8 cellular contexts compared by ENCODE assay signal in genomic region chr20:54208492-54209044, GRCh38. TPM values are rescaled to one million over a fixed set of nuclear protein-coding genes. Genes with fewer than 3 reads are reported as not detected.
DNase-seq lines count a peak whose midpoint lies in the region; ATAC-seq and TF ChIP-seq lines count a peak whose summit lies in the region.

No MANE protein-coding gene starts in this region.

- peak overlapping the region; percentile 95 for H3K4me3 Mint-ChIP-seq in activated T-cell treated with anti-CD3 and anti-CD28 coated beads, Interleukin-2, amount 50 U/mL, for 24 hours

- no peak for TF ChIP-seq RAD21 in liver (IDR thresholded peaks at IDR 0.05)

- H3K36me3 Mint-ChIP-seq in activated T-cell treated with anti-CD3 and anti-CD28 coated beads, Interleukin-2, amount 50 U/mL, for 24 hours (ENCODE audit: low read depth), result peaks cover 38% of the 10 kb centered on the region

- no peaks in the 10 kb centered on the region for H3K27me3 Mint-ChIP-seq in activated T-cell treated with anti-CD3 and anti-CD28 coated beads, Interleukin-2, amount 50 U/mL, for 24 hours

- H3K4me1 ChIP-seq in liver (ENCODE audit: control insufficient read depth in 4 of 4, insufficient read depth in 4 of 4, low read length in 3 of 4), result peaks cover 3 to 16% (median 9%) of the 10 kb centered on the region in 4 donors
- peaks cover 14 to 35% of the 10 kb centered on the region in 2 donors for H3K4me1 ChIP-seq in thoracic aorta (ENCODE audit: control insufficient read depth in 1 of 2, low read depth in 2 of 2)

- peak overlapping the region; percentile 91 for H3K27ac Mint-ChIP-seq in activated T-cell treated with anti-CD3 and anti-CD28 coated beads, Interleukin-2, amount 50 U/mL, for 24 hours

- peaks cover 66% of the 10 kb centered on the region for H3K4me1 Mint-ChIP-seq in activated T-cell treated with anti-CD3 and anti-CD28 coated beads, Interleukin-2, amount 50 U/mL, for 24 hours (ENCODE audit: low read depth)

- H3K36me3 ChIP-seq in liver (ENCODE audit: control insufficient read depth in 4 of 4, insufficient read depth in 3 of 4, low read depth in 1 of 4, low read length in 3 of 4) (no peaks in the 10 kb centered on the region), thoracic aorta (no peaks in the 10 kb centered on the region)

- no peaks in the 10 kb centered on the region for H3K9me3 Mint-ChIP-seq in activated T-cell treated with anti-CD3 and anti-CD28 coated beads, Interleukin-2, amount 50 U/mL, for 24 hours

- WGBS in liver, result 1% methylated on average over 15 of the region's 15 CpGs

- H3K27ac ChIP-seq in caudate nucleus (ENCODE audit: low read depth, low read length), result peak overlapping the region; percentile 100
- peak overlapping the region; percentile 94 to 98 for H3K27ac ChIP-seq in liver (ENCODE audit: low read depth in 1 of 2, low read length in 2 of 2)
- peak overlapping the region; percentile 90 to 99 for H3K27ac ChIP-seq in thoracic aorta

- peak overlapping the region; percentile 58 to 95 (median 84) for H3K4me3 ChIP-seq in liver (ENCODE audit: low read depth in 1 of 3, low read length in 3 of 3)
- H3K4me3 ChIP-seq in thoracic aorta, result peak overlapping the region; percentile 88

- DNase-seq in activated T-cell treated with anti-CD3 and anti-CD28 coated beads, Interleukin-2, amount 50 U/mL, for 24 hours, result no peak
- DNase-seq in activated T-cell treated with anti-CD3 and anti-CD28 coated beads, Interleukin-2, amount 50 U/mL, for 1 hour, result no peak
- peak; percentile 15 for DNase-seq in NOMO-1 treated with dmso at 0.1 percent for 144 hours (lab: John Stamatoyannopoulos, UW; ENCODE audit: unreplicated experiment)
- peak in 12 of 61 donors; percentile 19 to 69 (median 46) for DNase-seq in caudate nucleus (lab: John Stamatoyannopoulos, UW)
- no peak for DNase-seq in thoracic aorta (ENCODE audit: low spot score)
- DNase-seq in stimulated activated naive CD4-positive, alpha-beta T cell (lab: John Stamatoyannopoulos, UW), result no peak

- H3K9me3 ChIP-seq in liver (ENCODE audit: control insufficient read depth in 4 of 4, low read length in 3 of 4), result no peaks in the 10 kb centered on the region
- no peaks in the 10 kb centered on the region for H3K9me3 ChIP-seq in thoracic aorta

- no peaks in the 10 kb centered on the region for H3K27me3 ChIP-seq in liver (ENCODE audit: control insufficient read depth in 4 of 4, insufficient read depth in 4 of 4, low read length in 3 of 4)
- no peaks in the 10 kb centered on the region for H3K27me3 ChIP-seq in thoracic aorta (replicated peaks; ENCODE audit: insufficient read depth)

- ATAC-seq in HG02588 (IDR thresholded peaks at IDR 0.05; ENCODE audit: unreplicated experiment) (peak; percentile 2), thoracic aorta (ENCODE audit: insufficient number of reproducible peaks, low FRiP score, low read depth) (no peak)

- TF ChIP-seq CTCF in liver (IDR thresholded peaks at IDR 0.05; ENCODE audit: low read depth, low read length, missing input control), result no peak
- TF ChIP-seq CTCF in thoracic aorta (IDR thresholded peaks at IDR 0.05), result peak; percentile 13

- H3K9ac ChIP-seq in liver (ENCODE audit: low read depth in 1 of 2, low read length in 2 of 2), result peak overlapping the region; percentile 43 to 93

TF ChIP-seq in liver, 16 proteins besides CTCF, POLR2A, EP300 and RAD21:
- no peak for TF ChIP-seq JUND (IDR thresholded peaks at IDR 0.05)
- no peak for TF ChIP-seq NR2F2 (IDR thresholded peaks at IDR 0.05)
- TF ChIP-seq REST (IDR thresholded peaks at IDR 0.05), result no peak
- TF ChIP-seq RXRA (IDR thresholded peaks at IDR 0.05), result no peak
- no peak for TF ChIP-seq YY1 (IDR thresholded peaks at IDR 0.05)
- TF ChIP-seq FOXA2 (IDR thresholded peaks at IDR 0.05), result no peak
- no peak for TF ChIP-seq FOXA1 (IDR thresholded peaks at IDR 0.05)
- no peak for TF ChIP-seq ATF3 (IDR thresholded peaks at IDR 0.05)
- no peak for TF ChIP-seq ZBTB33 (IDR thresholded peaks at IDR 0.05)
- TF ChIP-seq GABPA (IDR thresholded peaks at IDR 0.05 in 1 of 2, conservative IDR thresholded peaks at IDR 0.05 in 1 of 2), result no peak
- no peak for TF ChIP-seq SP1 (IDR thresholded peaks at IDR 0.05)
- TF ChIP-seq HNF4A (conservative IDR thresholded peaks at IDR 0.05), result no peak
- no peak for TF ChIP-seq HNF4G (IDR thresholded peaks at IDR 0.05)
- TF ChIP-seq EGR1 (IDR thresholded peaks at IDR 0.05; ENCODE audit: low read depth in 2 of 2), result no peak
- no peak for TF ChIP-seq MAX (IDR thresholded peaks at IDR 0.05)
TF ChIP-seq in liver: peak in this region for 0.

RNA-seq across cellular contexts. Expression of gene PFDN4, which starts 0.7 kb away (rescaled TPM):
- total RNA-seq in liver, result 10 to 100 TPM; 13.9 to 17.3 TPM
- polyA plus RNA-seq in liver, result 10 to 100 TPM; 12.9 to 13.1 TPM
- 10 to 100 TPM; 50.5 to 73.2 TPM for total RNA-seq in thoracic aorta

RNA-seq across cellular contexts. Expression of gene CYP24A1, which starts 34.8 kb away (rescaled TPM):
- total RNA-seq in liver (not detected), thoracic aorta (not detected)
- not detected for polyA plus RNA-seq in liver
